Comparison of ENCODE assay signal across 2 cellular contexts in the genomic region with DNA sequence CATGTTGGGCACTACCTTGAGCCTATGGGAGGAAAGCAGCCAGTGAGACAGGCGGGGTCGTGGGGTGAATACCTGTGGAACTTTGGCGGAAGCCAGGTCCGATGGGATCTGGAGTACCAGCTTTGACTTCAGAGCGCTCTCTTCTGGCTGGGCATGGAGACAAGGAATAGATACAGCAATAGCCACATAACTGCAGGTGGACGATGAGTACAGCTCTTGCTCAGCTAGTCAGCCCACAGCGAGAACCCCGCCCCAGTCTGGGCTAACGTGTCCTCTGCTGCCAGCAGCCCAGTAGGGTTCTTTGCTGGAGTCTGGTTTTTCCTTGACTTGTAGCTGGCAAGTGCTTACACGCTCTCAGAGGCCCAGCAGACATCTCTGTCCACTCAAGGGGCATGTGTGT.
TF ChIP-seq lines count a peak whose summit lies in the region.

No MANE protein-coding gene starts in this region.

TF ChIP-seq in A549, 52 proteins besides CTCF, POLR2A, EP300 and RAD21 (continued from another document):
- TF ChIP-seq KDM5A (IDR thresholded peaks at IDR 0.05), result no peak

TF ChIP-seq in Ishikawa, 13 proteins besides CTCF, POLR2A, EP300 and RAD21 (continued from another document):
- no peak for TF ChIP-seq TAF1 (IDR thresholded peaks at IDR 0.05; ENCODE audit: low read depth)
